Comparison of ENCODE assay signal across 8 cellular contexts in the genomic region with DNA sequence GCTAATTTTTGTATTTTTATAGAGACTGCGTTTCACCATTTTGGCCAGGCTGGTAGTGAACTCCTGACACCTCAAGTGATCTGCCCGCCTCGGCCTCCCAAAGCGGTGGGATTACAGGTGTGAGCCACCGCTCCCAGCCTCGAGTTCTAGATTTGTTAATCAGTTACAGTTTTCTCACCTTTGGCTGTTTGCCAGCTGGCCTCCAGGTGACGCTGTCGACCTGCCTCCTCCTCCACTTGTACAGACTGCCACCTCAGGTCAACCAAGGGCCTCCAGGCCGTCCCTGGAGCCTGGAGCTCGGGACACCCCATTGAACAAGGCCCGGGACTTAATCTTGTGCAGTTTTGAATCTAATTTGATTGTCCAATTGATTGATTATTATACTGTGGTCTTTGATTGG. TPM values are rescaled to one million over a fixed set of nuclear protein-coding genes. Genes with fewer than 3 reads are reported as not detected.
DNase-seq lines count a peak whose midpoint lies in the region; ATAC-seq and TF ChIP-seq lines count a peak whose summit lies in the region.

No MANE protein-coding gene starts in this region.

- no peaks in the 10 kb centered on the region for H3K4me1 ChIP-seq in adrenal gland (replicated peaks in 1 of 2)
- H3K4me1 ChIP-seq in right cardiac atrium (ENCODE audit: control insufficient read depth, insufficient read depth, low read length) = no peaks in the 10 kb centered on the region

- 66 to 76% (median 75%) methylated on average over 5 to 11 of the region's 11 CpGs for WGBS in adrenal gland, 4 donors
- 68% methylated on average over 11 of the region's 11 CpGs for WGBS in right cardiac atrium

- no peak overlapping the region for H3K4me3 ChIP-seq in coronary artery
- no peak overlapping the region for H3K4me3 ChIP-seq in adrenal gland
- no peak overlapping the region for H3K4me3 ChIP-seq in right cardiac atrium (ENCODE audit: low read length)

- H3K27me3 ChIP-seq in adrenal gland = no peaks in the 10 kb centered on the region
- no peaks in the 10 kb centered on the region for H3K27me3 ChIP-seq in right cardiac atrium (ENCODE audit: control insufficient read depth, insufficient read depth)

- no peak for TF ChIP-seq POLR2A in adrenal gland (IDR thresholded peaks at IDR 0.05)

- H3K27ac ChIP-seq in coronary artery = no peak overlapping the region
- H3K27ac ChIP-seq in adrenal gland = no peak overlapping the region
- H3K27ac ChIP-seq in right cardiac atrium (ENCODE audit: low read length) = no peak overlapping the region

- H3K36me3 ChIP-seq in adrenal gland (replicated peaks in 1 of 2) = no peaks in the 10 kb centered on the region

- ATAC-seq in esophagus mucosa = peak; percentile 28
- no peak for ATAC-seq in right cardiac atrium

- H3K9me3 ChIP-seq in adrenal gland (replicated peaks in 1 of 3) (no peaks in the 10 kb centered on the region), right cardiac atrium (ENCODE audit: control insufficient read depth, low read length) (no peaks in the 10 kb centered on the region)

- TF ChIP-seq CTCF in coronary artery (IDR thresholded peaks at IDR 0.05) (no peak), adrenal gland (IDR thresholded peaks at IDR 0.05) (no peak)

- intact Hi-C loops in adrenal gland (cut with DNase I) = loop anchor here (2.0 to 5.0 kb wide), 2 partner anchors 67 to 69 kb away; no protein-coding TSS in a partner anchor
- intact Hi-C loops in right cardiac atrium (cut with DNase I) = loop anchor here in 1 of 4 donors (10.0 kb wide), 1 partner anchor 69 kb away; no protein-coding TSS in a partner anchor

- DNase-seq in HuH-7 (ENCODE audit: low spot score) = peak; percentile 71
- DNase-seq in UCSD-AML1 (lab: John Stamatoyannopoulos, UW; ENCODE audit: unreplicated experiment) = peak; percentile 48
- peak; percentile 33 to 46 (median 42) for DNase-seq in stimulated activated CD4-positive, alpha-beta T cell treated with anti-CD3 and anti-CD28 coated beads, TNF-alpha, amount 100 ng/mL, for 48 hours (ENCODE audit: low read depth in 3 of 3)
- no peak for DNase-seq in NCI-H1092 treated with DMSO at 0.1 percent for 48 hours (lab: John Stamatoyannopoulos, UW)
- no peak for DNase-seq in coronary artery (ENCODE audit: low spot score)
- no peak for DNase-seq in adrenal gland
- no peak for DNase-seq in right cardiac atrium

RNA-seq across cellular contexts. Expression of a gene that starts 45.5 kb away (rescaled TPM):
- 97.7 TPM for total RNA-seq in esophagus mucosa
- total RNA-seq in adrenal gland = 100 to 1,000 TPM in 2 of 8 donors, 10 to 100 TPM in 6; 36.4 to 121 (median 61.8) TPM
- polyA plus RNA-seq in adrenal gland = 100 to 1,000 TPM in 1 of 3 donors, 10 to 100 TPM in 1, 1 to 10 TPM in 1; 7.4 to 120 (median 97.1) TPM
- 10 to 100 TPM; 22.2 to 53.5 (median 29.2) TPM for total RNA-seq in right cardiac atrium
- 62.9 TPM for polyA plus RNA-seq in right cardiac atrium

RNA-seq across cellular contexts. Expression of a gene that starts 45.5 kb away (rescaled TPM):
- 46.0 TPM for total RNA-seq in esophagus mucosa
- total RNA-seq in adrenal gland = 10 to 100 TPM; 30.5 to 90.7 (median 65.0) TPM
- 100 to 1,000 TPM in 2 of 3 donors, 10 to 100 TPM in 1; 16.0 to 182 (median 159) TPM for polyA plus RNA-seq in adrenal gland
- 10 to 100 TPM; 30.8 to 39.8 (median 37.2) TPM for total RNA-seq in right cardiac atrium
- 47.7 TPM for polyA plus RNA-seq in right cardiac atrium

Comparison
In these comparisons a context has a peak if more than half of its experiments do, and no peak if none do; other contexts are left out.
1. DNase-seq: peak in HuH-7 (single experiment), UCSD-AML1 (single experiment) and stimulated activated CD4-positive, alpha-beta T cell treated with anti-CD3 and anti-CD28 coated beads, TNF-alpha, amount 100 ng/mL, for 48 hours (3 of 3); none in NCI-H1092 treated with DMSO at 0.1 percent for 48 hours (single experiment), coronary artery (single experiment), adrenal gland (0 of 7) and right cardiac atrium (0 of 3).